Comparison of ENCODE assay signal across 23 cellular contexts in genomic region chr11:93568726-93569125, GRCh38. TPM values are rescaled to one million over a fixed set of nuclear protein-coding genes. Genes with fewer than 3 reads are reported as not detected.
DNase-seq lines count a peak whose midpoint lies in the region; ATAC-seq and TF ChIP-seq lines count a peak whose summit lies in the region.
"Had no signal": no experiment of that assay in that cellular context is flagged by ENCODE, and none has a peak within 500 bp of the region (broad histone marks: within the 10 kb centered on the region; RNA-seq: fewer than 3 reads in every experiment).

No MANE protein-coding gene starts in this region.

- TF ChIP-seq POLR2A in thyroid gland (IDR thresholded peaks at IDR 0.05), result no peak

- H3K9me3 ChIP-seq in liver (ENCODE audit: control insufficient read depth in 4 of 4, low read length in 3 of 4) (no peaks in the 10 kb centered on the region), mucosa of descending colon (no peaks in the 10 kb centered on the region), thyroid gland (no peaks in the 10 kb centered on the region)
- H3K9me3 ChIP-seq: A549; BE2C; BLaER1 treated with 17β-estradiol and CSF1 and Interleukin-3, amounts not matched to agents 10 nM and 100 nM had no signal

- intact Hi-C loops in left colon (cut with DNase I, micrococcal nuclease) (no loop called here), mucosa of descending colon (cut with DNase I, micrococcal nuclease) (no loop called here), thyroid gland (cut with DNase I) (no loop called here)

- peak; percentile 15 to 23 for TF ChIP-seq RAD21 in liver (IDR thresholded peaks at IDR 0.05)

- ATAC-seq in left colon (peak; percentile 60), mucosa of descending colon (peak; percentile 43), HG02970 (IDR thresholded peaks at IDR 0.05; ENCODE audit: low FRiP score, unreplicated experiment) (no peak)
- ATAC-seq: A549, GM12878, GM23338, HCT116 had no signal

- WGBS in liver, result 49% methylated on average over 2 of the region's 2 CpGs
- 87 to 92% methylated on average over 2 of the region's 2 CpGs for WGBS in thyroid gland, 2 donors

- no peak for TF ChIP-seq CTCF in liver (IDR thresholded peaks at IDR 0.05; ENCODE audit: low read depth, low read length, missing input control)
- TF ChIP-seq CTCF in mucosa of descending colon (IDR thresholded peaks at IDR 0.05), result no peak
- no peak for TF ChIP-seq CTCF in thyroid gland (IDR thresholded peaks at IDR 0.05)

- no peaks in the 10 kb centered on the region for H3K36me3 ChIP-seq in liver (ENCODE audit: control insufficient read depth in 4 of 4, insufficient read depth in 3 of 4, low read depth in 1 of 4, low read length in 3 of 4)
- no peaks in the 10 kb centered on the region for H3K36me3 ChIP-seq in mucosa of descending colon (ENCODE audit: low read depth)
- no peaks in the 10 kb centered on the region for H3K36me3 ChIP-seq in thyroid gland
- H3K36me3 ChIP-seq: BE2C; BLaER1 treated with 17β-estradiol and CSF1 and Interleukin-3, amounts not matched to agents 10 nM and 100 nM had no signal

- peak overlapping the region; percentile 84 to 92 for H3K27ac ChIP-seq in liver (ENCODE audit: low read depth in 1 of 2, low read length in 2 of 2)
- peak overlapping the region; percentile 3 to 75 (median 63) for H3K27ac ChIP-seq in thyroid gland
- H3K27ac ChIP-seq: BLaER1 treated with 17β-estradiol and CSF1 and Interleukin-3, amounts not matched to agents 10 nM and 100 nM had no signal

- H3K27me3 ChIP-seq in liver (ENCODE audit: control insufficient read depth in 4 of 4, insufficient read depth in 4 of 4, low read length in 3 of 4) (no peaks in the 10 kb centered on the region), thyroid gland (no peaks in the 10 kb centered on the region)
- H3K27me3 ChIP-seq: BE2C; BLaER1 treated with 17β-estradiol and CSF1 and Interleukin-3, amounts not matched to agents 10 nM and 100 nM had no signal

- H3K4me3 ChIP-seq in liver (ENCODE audit: low read depth in 1 of 3, low read length in 3 of 3) (no peak overlapping the region), mucosa of descending colon (no peak overlapping the region), thyroid gland (replicated peaks in 1 of 3) (no peak overlapping the region)
- H3K4me3 ChIP-seq: A549; BLaER1 treated with 17β-estradiol and CSF1 and Interleukin-3, amounts not matched to agents 10 nM and 100 nM; GM12878; GM23338 had no signal

- H3K9ac ChIP-seq in liver (ENCODE audit: low read depth in 1 of 2, low read length in 2 of 2), result no peak overlapping the region
- H3K9ac ChIP-seq: BLaER1 treated with 17β-estradiol and CSF1 and Interleukin-3, amounts not matched to agents 10 nM and 100 nM had no signal

- no peak for DNase-seq in left colon
- DNase-seq in mucosa of descending colon, result no peak
- no peak for DNase-seq in thyroid gland
- DNase-seq in activated CD8-positive, alpha-beta memory T cell treated with anti-CD3 and anti-CD28 coated beads, Interleukin-2, amount 50 U/mL, for 4 hours, result no peak
- no peak for DNase-seq in midbrain (lab: John Stamatoyannopoulos, UW)
- DNase-seq: 8988T; ACHN; AML-193; BE2C; CD4-positive, alpha-beta T cell; CD8-positive, alpha-beta memory T cell; DMS 273 treated with DMSO at 0.1 percent for 48 hours; DMS79; EL; GDM1; H9 had no signal

- H3K4me1 ChIP-seq in liver (ENCODE audit: control insufficient read depth in 4 of 4, insufficient read depth in 4 of 4, low read length in 3 of 4) (peaks cover 5 to 33% (median 23%) of the 10 kb centered on the region in 4 donors), mucosa of descending colon (ENCODE audit: low read depth) (no peaks in the 10 kb centered on the region), thyroid gland (peaks cover 8 to 28% of the 10 kb centered on the region in 2 donors)
- H3K4me1 ChIP-seq: BLaER1 treated with 17β-estradiol and CSF1 and Interleukin-3, amounts not matched to agents 10 nM and 100 nM had no signal

TF ChIP-seq in liver, 16 proteins besides CTCF, POLR2A, EP300 and RAD21:
- TF ChIP-seq GABPA (IDR thresholded peaks at IDR 0.05 in 1 of 2, conservative IDR thresholded peaks at IDR 0.05 in 1 of 2) (peak in 1 of 2 donors; percentile 23), HNF4A (conservative IDR thresholded peaks at IDR 0.05) (peak; percentile 99), EGR1 (IDR thresholded peaks at IDR 0.05; ENCODE audit: low read depth in 2 of 2) (peak in 1 of 2 donors; percentile 8), HNF4G (IDR thresholded peaks at IDR 0.05) (peak; percentile 94), SP1 (IDR thresholded peaks at IDR 0.05) (peak; percentile 82), TAF1 (conservative IDR thresholded peaks at IDR 0.05) (no peak), MAX (IDR thresholded peaks at IDR 0.05) (peak; percentile 67), FOXA1 (IDR thresholded peaks at IDR 0.05) (peak; percentile 32), NR2F2 (IDR thresholded peaks at IDR 0.05) (no peak), YY1 (IDR thresholded peaks at IDR 0.05) (peak; percentile 88), REST (IDR thresholded peaks at IDR 0.05) (peak; percentile 52), JUND (IDR thresholded peaks at IDR 0.05) (peak in 1 of 2 donors; percentile 87), FOXA2 (IDR thresholded peaks at IDR 0.05) (peak; percentile 17), RXRA (IDR thresholded peaks at IDR 0.05) (peak; percentile 81 to 88)
- TF ChIP-seq, protein P1, sequence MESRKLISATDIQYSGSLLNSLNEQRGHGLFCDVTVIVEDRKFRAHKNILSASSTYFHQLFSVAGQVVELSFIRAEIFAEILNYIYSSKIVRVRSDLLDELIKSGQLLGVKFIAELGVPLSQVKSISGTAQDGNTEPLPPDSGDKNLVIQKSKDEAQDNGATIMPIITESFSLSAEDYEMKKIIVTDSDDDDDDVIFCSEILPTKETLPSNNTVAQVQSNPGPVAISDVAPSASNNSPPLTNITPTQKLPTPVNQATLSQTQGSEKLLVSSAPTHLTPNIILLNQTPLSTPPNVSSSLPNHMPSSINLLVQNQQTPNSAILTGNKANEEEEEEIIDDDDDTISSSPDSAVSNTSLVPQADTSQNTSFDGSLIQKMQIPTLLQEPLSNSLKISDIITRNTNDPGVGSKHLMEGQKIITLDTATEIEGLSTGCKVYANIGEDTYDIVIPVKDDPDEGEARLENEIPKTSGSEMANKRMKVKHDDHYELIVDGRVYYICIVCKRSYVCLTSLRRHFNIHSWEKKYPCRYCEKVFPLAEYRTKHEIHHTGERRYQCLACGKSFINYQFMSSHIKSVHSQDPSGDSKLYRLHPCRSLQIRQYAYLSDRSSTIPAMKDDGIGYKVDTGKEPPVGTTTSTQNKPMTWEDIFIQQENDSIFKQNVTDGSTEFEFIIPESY (IDR thresholded peaks at IDR 0.05), result peak; percentile 59
- TF ChIP-seq, protein P2, sequence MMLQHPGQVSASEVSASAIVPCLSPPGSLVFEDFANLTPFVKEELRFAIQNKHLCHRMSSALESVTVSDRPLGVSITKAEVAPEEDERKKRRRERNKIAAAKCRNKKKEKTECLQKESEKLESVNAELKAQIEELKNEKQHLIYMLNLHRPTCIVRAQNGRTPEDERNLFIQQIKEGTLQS (IDR thresholded peaks at IDR 0.05), result no peak

RNA-seq across cellular contexts. Expression of gene SMCO4, which starts 25.5 kb away (rescaled TPM):
- total RNA-seq in left colon (10 to 100 TPM; 56.8 to 74.8 TPM), liver (10 to 100 TPM; 21.2 to 36.4 TPM), mucosa of descending colon (10 to 100 TPM; 37.5 to 75.4 (median 41.5) TPM), thyroid gland (100 to 1,000 TPM in 2 of 4 donors, 10 to 100 TPM in 2; 38.6 to 135 (median 102) TPM)
- 10 to 100 TPM; 59.4 to 98.8 TPM for polyA plus RNA-seq in liver
